In the genomic region with DNA sequence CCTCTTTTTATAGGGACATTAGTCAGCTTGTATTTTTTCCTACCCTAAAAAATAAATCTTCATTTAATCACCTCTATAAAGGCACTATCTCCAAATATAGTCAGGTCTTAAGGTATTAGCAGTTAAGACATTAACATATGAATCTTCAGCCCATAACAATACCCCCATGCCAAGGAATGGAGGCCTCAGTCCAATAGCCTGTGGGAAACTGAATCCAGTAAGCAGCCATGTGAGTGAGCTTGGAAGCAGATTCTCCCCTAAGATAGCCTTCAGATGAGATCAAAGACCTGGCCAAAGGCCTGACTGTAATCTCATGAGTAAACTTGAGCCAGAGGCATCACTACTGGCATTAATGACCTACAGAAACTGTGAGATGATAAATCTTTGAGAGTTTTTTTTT, we compare ENCODE assay signal across 29 cellular contexts.
"Had no signal": no experiment of that assay in that cellular context is flagged by ENCODE, and none has a peak within 500 bp of the region (broad histone marks: within the 10 kb centered on the region; RNA-seq: fewer than 3 reads in every experiment).

No MANE protein-coding gene starts in this region.

- H3K27me3 Mint-ChIP-seq: activated naive CD8-positive, alpha-beta T cell treated with anti-CD3 and anti-CD28 coated beads, Interleukin-2, amount 10 ng/mL, durations not matched to agents 7 days and 5 days; memory B cell; naive thymus-derived CD4-positive, alpha-beta T cell; stimulated activated naive B cell treated with anti-CD40 and anti-IgM and Interleukin-4, amounts not matched to agents 10 μg/mL and 1 μg/mL and 100 μg/mL, for 72 hours had no signal

- FAIRE-seq: kidney had no signal

- H3K4me3 Mint-ChIP-seq: activated naive CD4-positive, alpha-beta T cell treated with anti-CD3 and anti-CD28 coated beads for 36 hours; activated naive CD8-positive, alpha-beta T cell treated with anti-CD3 and anti-CD28 coated beads, Interleukin-2, amount 10 ng/mL, durations not matched to agents 7 days and 5 days; immature natural killer cell; memory B cell; naive thymus-derived CD4-positive, alpha-beta T cell; stimulated activated naive B cell treated with anti-CD40 and anti-IgM and Interleukin-4, amounts not matched to agents 10 μg/mL and 1 μg/mL and 100 μg/mL, for 72 hours had no signal

- H3K4me1 Mint-ChIP-seq: activated naive CD8-positive, alpha-beta T cell treated with anti-CD3 and anti-CD28 coated beads, Interleukin-2, amount 10 ng/mL, durations not matched to agents 7 days and 5 days; immature natural killer cell; memory B cell; naive thymus-derived CD4-positive, alpha-beta T cell; stimulated activated naive B cell treated with anti-CD40 and anti-IgM and Interleukin-4, amounts not matched to agents 10 μg/mL and 1 μg/mL and 100 μg/mL, for 72 hours had no signal

- DNase-seq: activated CD4-positive, alpha-beta T cell treated with anti-CD3 and anti-CD28 coated beads for 48 hours; activated CD4-positive, alpha-beta T cell treated with anti-CD3 and anti-CD28 coated beads, Interleukin-2, amount 50 U/mL, for 48 hours; activated CD8-positive, alpha-beta memory T cell treated with anti-CD3 and anti-CD28 coated beads for 24 hours; activated effector memory CD4-positive, alpha-beta T cell treated with anti-CD3 and anti-CD28 coated beads, Interleukin-2, amount 50 U/mL, for 16 hours; activated naive CD4-positive, alpha-beta T cell treated with anti-CD3 and anti-CD28 coated beads for 36 hours; activated naive CD8-positive, alpha-beta T cell treated with anti-CD3 and anti-CD28 coated beads, Interleukin-2, amount 10 ng/mL, durations not matched to agents 7 days and 5 days; amygdala; caudate nucleus; cortex of kidney; foreskin melanocyte; heart right ventricle; immature natural killer cell; left colon; midbrain; naive thymus-derived CD4-positive, alpha-beta T cell; posterior cingulate gyrus; stimulated activated CD4-positive, alpha-beta T cell treated with anti-CD3 and anti-CD28 coated beads, Interleukin-15, amount 100 ng/mL, for 24 hours; stimulated activated CD4-positive, alpha-beta T cell treated with anti-CD3 and anti-CD28 coated beads, Interleukin-2, amount 100 ng/mL, for 24 hours; stimulated activated naive B cell treated with anti-CD40 and anti-IgM and Interleukin-4, amounts not matched to agents 10 μg/mL and 1 μg/mL and 100 μg/mL, for 72 hours; stomach; thyroid gland; upper lobe of left lung had no signal

- H3K4me3 ChIP-seq: heart right ventricle, stomach, thyroid gland, upper lobe of left lung, vagina had no signal

- ATAC-seq: activated CD4-positive, CD25-positive, alpha-beta regulatory T cell treated with anti-CD3 and anti-CD28 coated beads, Interleukin-2, amount 50 U/mL, for 24 hours; esophagus mucosa; heart right ventricle; left colon; naive thymus-derived CD4-positive, alpha-beta T cell; right cardiac atrium; stimulated activated naive B cell treated with anti-CD40 and anti-IgM and Interleukin-4, amounts not matched to agents 10 μg/mL and 1 μg/mL and 100 μg/mL, for 72 hours had no signal

- H3K36me3 Mint-ChIP-seq: activated naive CD8-positive, alpha-beta T cell treated with anti-CD3 and anti-CD28 coated beads, Interleukin-2, amount 10 ng/mL, durations not matched to agents 7 days and 5 days; memory B cell; naive thymus-derived CD4-positive, alpha-beta T cell; stimulated activated naive B cell treated with anti-CD40 and anti-IgM and Interleukin-4, amounts not matched to agents 10 μg/mL and 1 μg/mL and 100 μg/mL, for 72 hours had no signal

- H3K36me3 ChIP-seq: heart right ventricle, stomach, thyroid gland, upper lobe of left lung, vagina had no signal

- H3K27me3 ChIP-seq: heart right ventricle, stomach, thyroid gland, upper lobe of left lung, vagina had no signal

- H3K27ac ChIP-seq: heart right ventricle, stomach, thyroid gland, upper lobe of left lung, vagina, VCaP had no signal

- H3K4me1 ChIP-seq: heart right ventricle, stomach, thyroid gland, upper lobe of left lung, vagina had no signal

- H3K9me3 ChIP-seq: heart right ventricle, thyroid gland, vagina had no signal

- H3K27ac Mint-ChIP-seq: activated naive CD4-positive, alpha-beta T cell treated with anti-CD3 and anti-CD28 coated beads for 36 hours; activated naive CD8-positive, alpha-beta T cell treated with anti-CD3 and anti-CD28 coated beads, Interleukin-2, amount 10 ng/mL, durations not matched to agents 7 days and 5 days; immature natural killer cell; memory B cell; naive thymus-derived CD4-positive, alpha-beta T cell; stimulated activated naive B cell treated with anti-CD40 and anti-IgM and Interleukin-4, amounts not matched to agents 10 μg/mL and 1 μg/mL and 100 μg/mL, for 72 hours had no signal

- H3K9me3 Mint-ChIP-seq: stimulated activated naive B cell treated with anti-CD40 and anti-IgM and Interleukin-4, amounts not matched to agents 10 μg/mL and 1 μg/mL and 100 μg/mL, for 72 hours had no signal
